Comparison of ENCODE assay signal across 14 cellular contexts in the genomic region with DNA sequence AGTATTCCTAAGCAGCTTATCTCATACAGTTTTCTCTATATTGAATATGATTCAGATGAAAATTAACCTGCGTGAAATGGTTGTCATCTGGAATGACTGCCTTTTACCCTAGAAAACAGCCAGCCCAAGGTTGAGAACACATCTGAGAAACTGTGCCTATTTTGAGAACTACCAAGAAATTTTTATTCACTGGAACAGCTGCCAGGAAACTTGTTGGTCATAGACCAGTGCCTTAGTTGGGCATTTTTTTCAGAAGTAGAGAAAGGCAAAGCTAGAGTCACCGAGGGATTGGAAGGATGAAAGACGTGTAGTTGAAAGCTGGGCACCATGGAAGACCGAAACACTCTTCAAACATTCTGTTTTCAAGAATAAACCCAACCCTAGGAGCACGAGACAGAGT.
DNase-seq lines count a peak whose midpoint lies in the region; ATAC-seq and TF ChIP-seq lines count a peak whose summit lies in the region.
"Had no signal": no experiment of that assay in that cellular context is flagged by ENCODE, and none has a peak within 500 bp of the region (broad histone marks: within the 10 kb centered on the region; RNA-seq: fewer than 3 reads in every experiment).

No MANE protein-coding gene starts in this region.

- H3K9me3 ChIP-seq in thoracic aorta: no peaks in the 10 kb centered on the region
- no peaks in the 10 kb centered on the region for H3K9me3 ChIP-seq in CD8-positive, alpha-beta memory T cell (ENCODE audit: low read length)
- H3K9me3 ChIP-seq: BE2C had no signal

- POLR2A ChIA-PET in CD8-positive, alpha-beta memory T cell (lab: Charles Lee): no interaction called here

- H3K27me3 ChIP-seq in HL-60 (ENCODE audit: insufficient read depth, poor library complexity, severe bottlenecking) (no peaks in the 10 kb centered on the region), brain microvascular endothelial cell (replicated peaks) (no peaks in the 10 kb centered on the region), thoracic aorta (replicated peaks; ENCODE audit: insufficient read depth) (no peaks in the 10 kb centered on the region)
- no peaks in the 10 kb centered on the region for H3K27me3 ChIP-seq in CD8-positive, alpha-beta memory T cell (ENCODE audit: insufficient read depth, low read length, poor library complexity, severe bottlenecking)
- H3K27me3 ChIP-seq: BE2C had no signal

- TF ChIP-seq CTCF in HL-60 (IDR thresholded peaks at IDR 0.05; ENCODE audit: insufficient read depth, low read length) (no peak), brain microvascular endothelial cell (IDR thresholded peaks at IDR 0.05; ENCODE audit: low read depth, low read length, missing control alignments) (no peak), thoracic aorta (IDR thresholded peaks at IDR 0.05) (no peak)

- in situ Hi-C loops in brain microvascular endothelial cell (cut with HindIII; ENCODE audit: low pct_ligation_motif_present, low sequenced_read_pairs): no loop called here

- no peaks in the 10 kb centered on the region for H3K36me3 ChIP-seq in brain microvascular endothelial cell (replicated peaks)
- no peaks in the 10 kb centered on the region for H3K36me3 ChIP-seq in thoracic aorta
- no peaks in the 10 kb centered on the region for H3K36me3 ChIP-seq in CD8-positive, alpha-beta memory T cell (ENCODE audit: insufficient read depth, low read length)
- H3K36me3 ChIP-seq: BE2C had no signal

- CTCF ChIA-PET in CD8-positive, alpha-beta memory T cell (lab: Charles Lee): no interaction called here

- no peaks in the 10 kb centered on the region for H3K27me3 Mint-ChIP-seq in memory B cell
- peaks cover 0 to 1% of the 10 kb centered on the region in 2 donors for H3K27me3 Mint-ChIP-seq in CD8-positive, alpha-beta memory T cell

- H3K27ac ChIP-seq in HL-60 (replicated peaks) (peak overlapping the region; percentile 29), brain microvascular endothelial cell (peak overlapping the region; percentile 40), thoracic aorta (peak overlapping the region; percentile 62 to 64)
- no peak overlapping the region for H3K27ac ChIP-seq in CD8-positive, alpha-beta memory T cell (ENCODE audit: low read depth, low read length)

- H3K9me3 Mint-ChIP-seq in memory B cell: peaks cover 12% of the 10 kb centered on the region
- H3K9me3 Mint-ChIP-seq in CD8-positive, alpha-beta memory T cell: peaks cover 2 to 7% (median 3%) of the 10 kb centered on the region in 5 donors

- H3K36me3 Mint-ChIP-seq in memory B cell: peaks cover 24% of the 10 kb centered on the region
- peaks cover 3 to 23% (median 9%) of the 10 kb centered on the region in 3 donors for H3K36me3 Mint-ChIP-seq in CD8-positive, alpha-beta memory T cell

- H3K4me3 ChIP-seq in HL-60 (replicated peaks; ENCODE audit: insufficient read depth, low read length): no peak overlapping the region
- H3K4me3 ChIP-seq in brain microvascular endothelial cell (ENCODE audit: low read depth, low read length): no peak overlapping the region
- H3K4me3 ChIP-seq in thoracic aorta: no peak overlapping the region
- H3K4me3 ChIP-seq in CD8-positive, alpha-beta memory T cell (ENCODE audit: low read length): no peak overlapping the region

- H3K4me1 ChIP-seq in thoracic aorta (ENCODE audit: control insufficient read depth in 1 of 2, low read depth in 2 of 2): peaks cover 63 to 83% of the 10 kb centered on the region in 2 donors
- H3K4me1 ChIP-seq in CD8-positive, alpha-beta memory T cell (ENCODE audit: insufficient read depth, low read length): no peaks in the 10 kb centered on the region
- H3K4me1 ChIP-seq: BE2C had no signal

- H3K4me3 Mint-ChIP-seq in memory B cell: no peak overlapping the region
- H3K4me3 Mint-ChIP-seq in CD8-positive, alpha-beta memory T cell: no peak overlapping the region

- peak overlapping the region; percentile 100 for H3K27ac Mint-ChIP-seq in memory B cell
- H3K27ac Mint-ChIP-seq in CD8-positive, alpha-beta memory T cell: peak overlapping the region in 1 of 8 donors; percentile 25

- ATAC-seq in memory B cell (ENCODE audit: low read depth) (no peak), thoracic aorta (ENCODE audit: insufficient number of reproducible peaks, low FRiP score, low read depth) (peak; percentile 81)

- DNase-seq in HL-60 (ENCODE audit: low read depth in 1 of 2, low spot score in 1 of 2): no peak
- DNase-seq in brain microvascular endothelial cell: no peak
- no peak for DNase-seq in memory B cell (ENCODE audit: low spot score in 2 of 2)
- no peak for DNase-seq in thoracic aorta (ENCODE audit: low spot score)
- DNase-seq in SW 1271 (lab: John Stamatoyannopoulos, UW): no peak
- DNase-seq in CD8-positive, alpha-beta memory T cell: no peak
- DNase-seq in LoVo (ENCODE audit: low spot score): no peak
- DNase-seq: activated CD4-positive, CD25-positive, alpha-beta regulatory T cell treated with anti-CD3 and anti-CD28 coated beads, Interleukin-2, amount 50 U/mL, for 72 hours; activated effector memory CD4-positive, alpha-beta T cell treated with Interleukin-2 at 50 U/mL for 16 hours; BE2C; NCI-H1048; NCI-H2081 treated with DMSO at 0.1 percent for 48 hours; NCI-H510A treated with DMSO at 0.1 percent for 48 hours; T-helper 9 cell had no signal

- H3K4me1 Mint-ChIP-seq in memory B cell: peaks cover 40% of the 10 kb centered on the region
- peaks cover 21 to 43% (median 28%) of the 10 kb centered on the region in 3 donors for H3K4me1 Mint-ChIP-seq in CD8-positive, alpha-beta memory T cell
